In the genomic region with DNA sequence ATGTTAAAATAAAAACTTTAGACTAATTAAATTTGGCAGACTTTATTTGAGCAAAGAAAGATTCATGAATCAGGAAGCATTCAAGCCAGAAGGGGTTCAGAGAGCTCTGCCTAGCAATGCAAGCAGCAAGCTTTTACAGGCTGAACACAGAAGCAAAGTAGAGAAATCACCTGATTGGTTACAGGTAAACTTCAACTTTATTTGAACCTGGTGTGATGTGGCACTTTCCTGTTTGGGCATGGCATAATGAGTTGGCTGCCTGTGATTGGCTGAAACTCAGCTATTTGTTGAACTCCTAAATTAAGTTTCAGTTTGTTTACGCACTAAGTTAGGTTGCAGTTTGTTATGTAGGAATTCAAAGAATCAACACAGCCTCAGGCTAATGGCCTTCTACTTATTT, we compare ENCODE assay signal across 10 cellular contexts.
DNase-seq lines count a peak whose midpoint lies in the region; ATAC-seq and TF ChIP-seq lines count a peak whose summit lies in the region.
"Had no signal": no experiment of that assay in that cellular context is flagged by ENCODE, and none has a peak within 500 bp of the region (broad histone marks: within the 10 kb centered on the region; RNA-seq: fewer than 3 reads in every experiment).

No MANE protein-coding gene starts in this region.

- peak; percentile 22 for DNase-seq in DMS53 (lab: John Stamatoyannopoulos, UW)
- no peak for DNase-seq in DMS53 treated with DMSO at 0.1 percent for 48 hours (lab: John Stamatoyannopoulos, UW; ENCODE audit: unreplicated experiment)
- peak; percentile 46 for DNase-seq in HuH-7 (ENCODE audit: low spot score)
- DNase-seq in activated naive CD8-positive, alpha-beta T cell treated with anti-CD3 and anti-CD28 coated beads, Interleukin-2, amount 10 ng/mL, durations not matched to agents 7 days and 5 days, result no peak
- no peak for DNase-seq in stimulated activated naive B cell treated with anti-CD40 and anti-IgM and Interleukin-4, amounts not matched to agents 10 μg/mL and 1 μg/mL and 100 μg/mL, for 72 hours
- no peak for DNase-seq in medulla oblongata (ENCODE audit: extremely low spot score)
- DNase-seq: 8988T, GM23248 had no signal

- H3K9me3 Mint-ChIP-seq in activated naive CD8-positive, alpha-beta T cell treated with anti-CD3 and anti-CD28 coated beads, Interleukin-2, amount 10 ng/mL, durations not matched to agents 7 days and 5 days, result peaks cover 5% of the 10 kb centered on the region
- peaks cover 0 to 2% of the 10 kb centered on the region in 2 donors for H3K9me3 Mint-ChIP-seq in stimulated activated naive B cell treated with anti-CD40 and anti-IgM and Interleukin-4, amounts not matched to agents 10 μg/mL and 1 μg/mL and 100 μg/mL, for 72 hours

- H3K27ac Mint-ChIP-seq in activated naive CD8-positive, alpha-beta T cell treated with anti-CD3 and anti-CD28 coated beads, Interleukin-2, amount 10 ng/mL, durations not matched to agents 7 days and 5 days, result peak overlapping the region; percentile 52
- no peak overlapping the region for H3K27ac Mint-ChIP-seq in stimulated activated naive B cell treated with anti-CD40 and anti-IgM and Interleukin-4, amounts not matched to agents 10 μg/mL and 1 μg/mL and 100 μg/mL, for 72 hours

- peaks cover 42% of the 10 kb centered on the region for H3K4me1 Mint-ChIP-seq in activated naive CD8-positive, alpha-beta T cell treated with anti-CD3 and anti-CD28 coated beads, Interleukin-2, amount 10 ng/mL, durations not matched to agents 7 days and 5 days
- H3K4me1 Mint-ChIP-seq in stimulated activated naive B cell treated with anti-CD40 and anti-IgM and Interleukin-4, amounts not matched to agents 10 μg/mL and 1 μg/mL and 100 μg/mL, for 72 hours, result peaks cover 19 to 42% of the 10 kb centered on the region in 2 donors

- H3K36me3 Mint-ChIP-seq in activated naive CD8-positive, alpha-beta T cell treated with anti-CD3 and anti-CD28 coated beads, Interleukin-2, amount 10 ng/mL, durations not matched to agents 7 days and 5 days, result peaks cover 16% of the 10 kb centered on the region
- H3K36me3 Mint-ChIP-seq in stimulated activated naive B cell treated with anti-CD40 and anti-IgM and Interleukin-4, amounts not matched to agents 10 μg/mL and 1 μg/mL and 100 μg/mL, for 72 hours, result no peaks in the 10 kb centered on the region

- H3K27me3 ChIP-seq in neutrophil, result no peaks in the 10 kb centered on the region

- peak overlapping the region; percentile 56 for H3K4me3 Mint-ChIP-seq in activated naive CD8-positive, alpha-beta T cell treated with anti-CD3 and anti-CD28 coated beads, Interleukin-2, amount 10 ng/mL, durations not matched to agents 7 days and 5 days
- no peak overlapping the region for H3K4me3 Mint-ChIP-seq in stimulated activated naive B cell treated with anti-CD40 and anti-IgM and Interleukin-4, amounts not matched to agents 10 μg/mL and 1 μg/mL and 100 μg/mL, for 72 hours

- ATAC-seq in activated naive CD8-positive, alpha-beta T cell treated with anti-CD3 and anti-CD28 coated beads, Interleukin-2, amount 10 ng/mL, durations not matched to agents 7 days and 5 days (ENCODE audit: low read depth), result peak; percentile 75
- no peak for ATAC-seq in stimulated activated naive B cell treated with anti-CD40 and anti-IgM and Interleukin-4, amounts not matched to agents 10 μg/mL and 1 μg/mL and 100 μg/mL, for 72 hours (replicated peaks)
- ATAC-seq in GM18858 (IDR thresholded peaks at IDR 0.05; ENCODE audit: unreplicated experiment), result no peak

- no peak for TF ChIP-seq CTCF in neutrophil (IDR thresholded peaks at IDR 0.05)

- no peaks in the 10 kb centered on the region for H3K27me3 Mint-ChIP-seq in activated naive CD8-positive, alpha-beta T cell treated with anti-CD3 and anti-CD28 coated beads, Interleukin-2, amount 10 ng/mL, durations not matched to agents 7 days and 5 days
- H3K27me3 Mint-ChIP-seq in stimulated activated naive B cell treated with anti-CD40 and anti-IgM and Interleukin-4, amounts not matched to agents 10 μg/mL and 1 μg/mL and 100 μg/mL, for 72 hours, result no peaks in the 10 kb centered on the region

- H3K36me3 ChIP-seq in neutrophil, result no peaks in the 10 kb centered on the region

- peaks cover 14 to 19% of the 10 kb centered on the region in 2 experiments for H3K4me1 ChIP-seq in neutrophil (ENCODE audit: control insufficient read depth in 1 of 2, insufficient read depth in 1 of 2, low read depth in 1 of 2, low read length in 1 of 2)

- no peaks in the 10 kb centered on the region for H3K9me3 ChIP-seq in neutrophil

- H3K4me3 ChIP-seq in neutrophil (ENCODE audit: low read depth in 1 of 2, low read length in 1 of 2), result no peak overlapping the region
- H3K4me3 ChIP-seq: GM23248 had no signal

- H3K27ac ChIP-seq in neutrophil, result peak overlapping the region; percentile 81
- H3K27ac ChIP-seq: GM23248 had no signal

- POLR2A ChIA-PET in activated naive CD8-positive, alpha-beta T cell treated with anti-CD3 and anti-CD28 coated beads, Interleukin-2, amount 10 ng/mL, durations not matched to agents 7 days and 5 days (lab: Charles Lee), result interaction anchor here (1.2 to 2.3 kb wide), 3 partner anchors 32 to 156 kb away, joined by 5 to 6 read pairs (median 6); no protein-coding TSS in a partner anchor

Comparison
In these comparisons a context has a peak if more than half of its experiments do, and no peak if none do; other contexts are left out.
1. DNase-seq: peak in DMS53 (single experiment) and HuH-7 (single experiment); none in DMS53 treated with DMSO at 0.1 percent for 48 hours (single experiment), activated naive CD8-positive, alpha-beta T cell treated with anti-CD3 and anti-CD28 coated beads, Interleukin-2, amount 10 ng/mL, durations not matched to agents 7 days and 5 days (single experiment), stimulated activated naive B cell treated with anti-CD40 and anti-IgM and Interleukin-4, amounts not matched to agents 10 μg/mL and 1 μg/mL and 100 μg/mL, for 72 hours (single experiment) and medulla oblongata (single experiment).